9 cellular contexts compared by ENCODE assay signal in the genomic region with DNA sequence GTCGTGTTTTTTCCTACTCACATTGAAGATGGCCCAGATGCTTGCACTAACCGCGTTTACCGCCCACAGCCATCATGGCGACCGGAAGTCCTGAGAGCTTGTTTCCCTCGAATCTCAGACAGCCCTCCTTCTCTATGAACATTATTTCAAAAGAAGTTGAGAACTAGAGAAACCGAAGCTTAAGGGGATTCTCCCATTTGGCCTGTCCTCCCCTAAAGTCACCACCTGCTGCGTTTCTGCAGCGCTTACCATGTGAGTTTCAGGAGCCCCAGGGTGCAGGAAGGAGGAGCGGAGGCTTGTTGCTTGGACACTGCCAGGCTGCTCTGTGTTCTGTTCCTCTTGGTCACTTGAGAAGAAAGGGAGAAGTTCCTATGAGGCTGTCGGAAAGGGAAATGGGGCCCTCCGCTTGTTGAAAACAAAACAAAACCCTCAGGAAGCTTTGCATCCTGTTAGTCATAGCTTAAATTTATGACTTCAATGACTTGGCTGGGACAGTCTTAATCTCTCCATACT. TPM values are rescaled to one million over a fixed set of nuclear protein-coding genes. Genes with fewer than 3 reads are reported as not detected.
DNase-seq lines count a peak whose midpoint lies in the region; ATAC-seq, FAIRE-seq and TF ChIP-seq lines count a peak whose summit lies in the region.
"Had no signal": no experiment of that assay in that cellular context is flagged by ENCODE, and none has a peak within 500 bp of the region (broad histone marks: within the 10 kb centered on the region; RNA-seq: fewer than 3 reads in every experiment).

No MANE protein-coding gene starts in this region.

- H2BK5ac ChIP-seq in H9 (ENCODE audit: insufficient read length, low read length), result no peak overlapping the region

- H4K20me1 ChIP-seq in endothelial cell of umbilical vein (replicated peaks; ENCODE audit: control insufficient read depth, extremely low read depth, insufficient read depth, low read length) (no peaks in the 10 kb centered on the region), H9 (ENCODE audit: control insufficient read depth, insufficient read depth, insufficient read length) (no peaks in the 10 kb centered on the region)

- H4K91ac ChIP-seq in H9 (ENCODE audit: insufficient read length, low read depth, low read length), result no peak overlapping the region

- no peak overlapping the region for H3K18ac ChIP-seq in H9 (ENCODE audit: insufficient read length, low read depth, low read length)

- H3K9me3 Mint-ChIP-seq in activated CD4-positive, alpha-beta T cell treated with anti-CD3 and anti-CD28 coated beads, Interleukin-2, amount 10 ng/mL, durations not matched to agents 24 days and 14 days, result no peaks in the 10 kb centered on the region
- H3K9me3 Mint-ChIP-seq in osteocyte (ENCODE audit: unreplicated experiment) (no peaks in the 10 kb centered on the region), H9 (peaks cover 13 to 14% of the 10 kb centered on the region in 2 experiments; a peak in 4 of 5 replicates)

- no peak overlapping the region for H3K14ac ChIP-seq in H9 (ENCODE audit: insufficient read depth, low read length)

- H3K27me3 ChIP-seq in endothelial cell of umbilical vein (ENCODE audit: control insufficient read depth in 2 of 2, insufficient read depth in 2 of 2, low read length in 2 of 2), result no peaks in the 10 kb centered on the region
- no peaks in the 10 kb centered on the region for H3K27me3 ChIP-seq in H9 (ENCODE audit: insufficient read depth, low read length)

- no peaks in the 10 kb centered on the region for H3K27me3 Mint-ChIP-seq in activated CD4-positive, alpha-beta T cell treated with anti-CD3 and anti-CD28 coated beads, Interleukin-2, amount 10 ng/mL, durations not matched to agents 24 days and 14 days
- H3K27me3 Mint-ChIP-seq in osteocyte (ENCODE audit: unreplicated experiment) (no peaks in the 10 kb centered on the region), H9 (ENCODE audit: low read depth) (no peaks in the 10 kb centered on the region)

- TF ChIP-seq CTCF in endothelial cell of umbilical vein (IDR thresholded peaks at IDR 0.05; ENCODE audit: extremely low read depth in 1 of 2, insufficient read depth in 1 of 2, low read depth in 1 of 2, low read length in 2 of 2) (no peak), osteocyte (IDR thresholded peaks at IDR 0.05) (no peak), H9 (conservative IDR thresholded peaks at IDR 0.05) (no peak)

- TF ChIP-seq POLR2A in GM15510 (IDR thresholded peaks at IDR 0.05; ENCODE audit: borderline replicate concordance, extremely low read depth, insufficient read length), result peak; percentile 50
- TF ChIP-seq POLR2A in endothelial cell of umbilical vein (IDR thresholded peaks at IDR 0.05; ENCODE audit: low read depth, low read length), result peak; percentile 96

- H3K23me2 ChIP-seq in H9 (ENCODE audit: insufficient read length, low read depth, low read length, poor library complexity, severe bottlenecking), result no peaks in the 10 kb centered on the region

- no peak overlapping the region for H2BK20ac ChIP-seq in H9 (ENCODE audit: low read depth, low read length, poor library complexity, severe bottlenecking)

- peak overlapping the region; percentile 10 to 60 (median 51) for H3K4me3 ChIP-seq in endothelial cell of umbilical vein (replicated peaks in 1 of 3; ENCODE audit: insufficient read depth in 1 of 3, low read depth in 1 of 3, low read length in 3 of 3)

- peaks cover 0 to 15% of the 10 kb centered on the region in 2 experiments for H3K36me3 ChIP-seq in endothelial cell of umbilical vein (ENCODE audit: control insufficient read depth in 2 of 2, extremely low read depth in 1 of 2, insufficient read depth in 2 of 2, low read length in 2 of 2)

- intact Hi-C loops in activated CD4-positive, alpha-beta T cell treated with anti-CD3 and anti-CD28 coated beads, Interleukin-2, amount 10 ng/mL, durations not matched to agents 24 days and 14 days (cut with micrococcal nuclease), result loop anchor here (1.0 kb wide), 1 partner anchor 11 kb away; no protein-coding TSS in a partner anchor
- intact Hi-C loops in endothelial cell of umbilical vein (cut with micrococcal nuclease), result loop anchor here (1.0 to 2.0 kb wide), 4 partner anchors 9 to 127 kb away; a partner anchor contains a TSS

- no CpG with 5 or more reads among the region's 13 CpGs for WGBS in H9 (ENCODE audit: extremely low coverage, insufficient read length, low lambda C conversion rate)

- CTCF ChIA-PET in endothelial cell of umbilical vein (lab: Charles Lee), result interaction anchor here (0.6 to 2.2 kb wide), 5 partner anchors 9 to 65 kb away, joined by 3 to 31 read pairs (median 3); no protein-coding TSS in a partner anchor

- no peak overlapping the region for H3T11ph ChIP-seq in H9 (ENCODE audit: low read length)

- H3K4me1 Mint-ChIP-seq in activated CD4-positive, alpha-beta T cell treated with anti-CD3 and anti-CD28 coated beads, Interleukin-2, amount 10 ng/mL, durations not matched to agents 24 days and 14 days, result peaks cover 64% of the 10 kb centered on the region
- H3K4me1 Mint-ChIP-seq in osteocyte (ENCODE audit: unreplicated experiment), result peaks cover 31% of the 10 kb centered on the region
- H3K4me1 Mint-ChIP-seq in H9, result peaks cover 0 to 3% of the 10 kb centered on the region in 2 experiments; a peak in 2 of 4 replicates

- H2AFZ ChIP-seq in endothelial cell of umbilical vein (ENCODE audit: low read depth, low read length), result no peak overlapping the region
- no peak overlapping the region for H2AFZ ChIP-seq in H9 (ENCODE audit: low read length)

- H3K36me3 Mint-ChIP-seq in activated CD4-positive, alpha-beta T cell treated with anti-CD3 and anti-CD28 coated beads, Interleukin-2, amount 10 ng/mL, durations not matched to agents 24 days and 14 days (ENCODE audit: low read depth), result peaks cover 57% of the 10 kb centered on the region
- H3K36me3 Mint-ChIP-seq in osteocyte (ENCODE audit: unreplicated experiment), result peaks cover 14% of the 10 kb centered on the region
- H3K36me3 Mint-ChIP-seq in H9 (ENCODE audit: insufficient read depth in 1 of 3, low read depth in 3 of 3), result peaks cover 14 to 46% (median 21%) of the 10 kb centered on the region in 3 experiments

- POLR2A ChIA-PET in endothelial cell of umbilical vein (lab: Charles Lee), result interaction anchor here (0.6 to 1.5 kb wide), 4 partner anchors 10 to 45 kb away, joined by 3 to 11 read pairs (median 6); no protein-coding TSS in a partner anchor

- H2BK12ac ChIP-seq in H9 (ENCODE audit: insufficient read length, low read depth, low read length), result no peak overlapping the region

- H3K79me1 ChIP-seq in H9 (ENCODE audit: insufficient read depth, low read depth, low read length, poor library complexity, severe bottlenecking), result no peaks in the 10 kb centered on the region

- H2BK120ac ChIP-seq in H9 (ENCODE audit: low read depth, low read length, poor library complexity, severe bottlenecking), result no peak overlapping the region

- no peak overlapping the region for H4K8ac ChIP-seq in H9 (replicated peaks; ENCODE audit: insufficient read length, low read depth, low read length)

- H3K4me3 Mint-ChIP-seq in activated CD4-positive, alpha-beta T cell treated with anti-CD3 and anti-CD28 coated beads, Interleukin-2, amount 10 ng/mL, durations not matched to agents 24 days and 14 days, result peak overlapping the region; percentile 96
- H3K4me3 Mint-ChIP-seq in osteocyte (ENCODE audit: unreplicated experiment), result no peak overlapping the region
- no peak overlapping the region for H3K4me3 Mint-ChIP-seq in H9

- H3K4me2 ChIP-seq in endothelial cell of umbilical vein (ENCODE audit: insufficient read depth, low read length) (peak overlapping the region; percentile 100), H9 (ENCODE audit: insufficient read depth, insufficient read length, low read length) (no peak overlapping the region)

- FAIRE-seq in endothelial cell of umbilical vein (lab: Jason Lieb, UNC), result peak; percentile 87
- FAIRE-seq: H1 had no signal

- peak overlapping the region; percentile 80 for H3K27ac ChIP-seq in endothelial cell of umbilical vein (ENCODE audit: insufficient read depth, low read depth, low read length)
- H3K27ac ChIP-seq in H9 (ENCODE audit: insufficient read length, low read depth, low read length), result no peak overlapping the region

- H3K56ac ChIP-seq in H9 (ENCODE audit: insufficient read length, low read depth, low read length), result no peak overlapping the region

- H4K5ac ChIP-seq in H9 (ENCODE audit: insufficient read length, low read depth, low read length), result no peak overlapping the region

- H3K9ac ChIP-seq in endothelial cell of umbilical vein (replicated peaks; ENCODE audit: extremely low read depth, insufficient read depth, low read length) (peak overlapping the region; percentile 77), H9 (ENCODE audit: extremely low read depth, insufficient read length, low read length) (no peak overlapping the region)

- H2BK15ac ChIP-seq in H9 (ENCODE audit: low read depth, low read length), result no peak overlapping the region

- dilution Hi-C loops in endothelial cell of umbilical vein (cut with MboI; ENCODE audit: extremely low pct_ligation_motif_present, low sequenced_read_pairs), result no loop called here

- H2AK5ac ChIP-seq in H9 (ENCODE audit: insufficient read length, low read length), result no peak overlapping the region

- TSS peak; percentile 59 for BruUV-seq in endothelial cell of umbilical vein (replicated peaks; lab: Mats Ljungman, UMichigan)

- H3K4ac ChIP-seq in H9 (ENCODE audit: low read depth, low read length), result no peak overlapping the region

- peak overlapping the region; percentile 100 for H3K27ac Mint-ChIP-seq in activated CD4-positive, alpha-beta T cell treated with anti-CD3 and anti-CD28 coated beads, Interleukin-2, amount 10 ng/mL, durations not matched to agents 24 days and 14 days
- H3K27ac Mint-ChIP-seq in osteocyte (ENCODE audit: unreplicated experiment) (no peak overlapping the region), H9 (peak overlapping the region in 1 of 3 experiments; percentile 57; a peak in 1 of 7 replicates)

- H3K23ac ChIP-seq in H9 (ENCODE audit: insufficient read length, low read depth, low read length), result no peak overlapping the region

- ATAC-seq in HG03342 (IDR thresholded peaks at IDR 0.05; ENCODE audit: unreplicated experiment), result peak; percentile 66

- no peaks in the 10 kb centered on the region for H3K9me1 ChIP-seq in endothelial cell of umbilical vein (replicated peaks; ENCODE audit: control insufficient read depth, extremely low read depth, insufficient read depth, low read length)

- peak; percentile 92 for DNase-seq in activated CD4-positive, alpha-beta T cell treated with anti-CD3 and anti-CD28 coated beads, Interleukin-2, amount 10 ng/mL, durations not matched to agents 24 days and 14 days
- peak; percentile 97 for DNase-seq in endothelial cell of umbilical vein (ENCODE audit: low read depth, low spot score)
- peak; percentile 68 to 72 (median 69) for DNase-seq in stimulated activated CD4-positive, alpha-beta T cell treated with anti-CD3 and anti-CD28 coated beads, Interleukin-12 subunit alpha, Interleukin-12 subunit beta, amount 100 ng/mL, for 48 hours (ENCODE audit: low read depth in 2 of 3, low spot score in 1 of 3)
- no peak for DNase-seq in NCI-H82 treated with DMSO at 0.1 percent for 48 hours (lab: John Stamatoyannopoulos, UW; ENCODE audit: unreplicated experiment)
- no peak for DNase-seq in osteocyte (ENCODE audit: extremely low spot score, unreplicated experiment)
- no peak for DNase-seq in H9

- no peaks in the 10 kb centered on the region for H3K9me3 ChIP-seq in endothelial cell of umbilical vein (replicated peaks; ENCODE audit: control insufficient read depth, insufficient read depth, low read length)
- H3K9me3 ChIP-seq in H9 (ENCODE audit: control insufficient read depth, low read depth, low read length), result no peaks in the 10 kb centered on the region

- H3K79me2 ChIP-seq in endothelial cell of umbilical vein (ENCODE audit: control insufficient read depth, insufficient read depth, low read length), result peaks cover 42% of the 10 kb centered on the region
- H3K79me2 ChIP-seq in H9 (ENCODE audit: insufficient read depth, low read length), result no peaks in the 10 kb centered on the region

- H3K4me1 ChIP-seq in endothelial cell of umbilical vein (ENCODE audit: control insufficient read depth, extremely low read depth, insufficient read depth, low read length) (peaks cover 63% of the 10 kb centered on the region), H9 (ENCODE audit: insufficient read depth, low read length) (no peaks in the 10 kb centered on the region)

RNA-seq across cellular contexts. Expression of a gene that starts 6.2 kb away (rescaled TPM):
- 125 and 127 TPM in 2 replicates for total RNA-seq in activated CD4-positive, alpha-beta T cell treated with anti-CD3 and anti-CD28 coated beads, Interleukin-2, amount 10 ng/mL, durations not matched to agents 24 days and 14 days
- total RNA-seq in endothelial cell of umbilical vein, result 123 and 156 TPM in 2 replicates
- 57.3 and 64.6 TPM in 2 replicates for polyA plus RNA-seq in endothelial cell of umbilical vein
- 53.3 and 56.2 TPM in 2 replicates for polyA plus RNA-seq in endothelial cell of umbilical vein (2011; cell fraction: cytosol; rRNA removed)
- 398 and 519 TPM in 2 replicates for polyA plus RNA-seq in endothelial cell of umbilical vein (2011; cell fraction: nucleus; rRNA removed)
- polyA plus RNA-seq in endothelial cell of umbilical vein (2012), result 158 and 170 TPM in 2 replicates
- polyA minus RNA-seq in endothelial cell of umbilical vein, result 67.7 and 82.8 TPM in 2 replicates
- polyA minus RNA-seq in endothelial cell of umbilical vein (2011; cell fraction: cytosol; rRNA and poly(A)+ RNA removed), result 4.3 TPM
- 143 and 242 TPM in 2 replicates for polyA minus RNA-seq in endothelial cell of umbilical vein (2011; cell fraction: nucleus; rRNA and poly(A)+ RNA removed)
- total RNA-seq in osteocyte, result 36.4 and 38.0 TPM in 2 replicates
- total RNA-seq in H9 (2021), result 20.3 and 21.0 TPM in 2 replicates

RNA-seq across cellular contexts. Expression of a gene that starts 20.3 kb away (rescaled TPM):
- total RNA-seq in activated CD4-positive, alpha-beta T cell treated with anti-CD3 and anti-CD28 coated beads, Interleukin-2, amount 10 ng/mL, durations not matched to agents 24 days and 14 days, result 0.21 and 0.30 TPM in 2 replicates
- 0.39 and 1.5 TPM in 2 replicates for total RNA-seq in endothelial cell of umbilical vein
- polyA plus RNA-seq in endothelial cell of umbilical vein, result 0.12 and 0.38 TPM in 2 replicates
- polyA plus RNA-seq in endothelial cell of umbilical vein (2011; cell fraction: cytosol; rRNA removed), result 0.44 and 0.68 TPM in 2 replicates
- polyA plus RNA-seq in endothelial cell of umbilical vein (2011; cell fraction: nucleus; rRNA removed), result 0.24 and 0.34 TPM in 2 replicates
- polyA plus RNA-seq in endothelial cell of umbilical vein (2012), result 0.35 and 0.36 TPM in 2 replicates
- 1.1 TPM in 1 of 2 replicates, not detected in the other for polyA minus RNA-seq in endothelial cell of umbilical vein
- polyA minus RNA-seq in endothelial cell of umbilical vein (2011; cell fraction: cytosol; rRNA and poly(A)+ RNA removed), result 5.5 TPM
- 0.48 and 0.96 TPM in 2 replicates for polyA minus RNA-seq in endothelial cell of umbilical vein (2011; cell fraction: nucleus; rRNA and poly(A)+ RNA removed)
- 0.97 and 0.99 TPM in 2 replicates for total RNA-seq in osteocyte
- 20.2 and 20.3 TPM in 2 replicates for total RNA-seq in H9 (2021)

Comparison
In these comparisons a context has a peak if more than half of its experiments do, and no peak if none do; other contexts are left out.
1. DNase-seq: peak in activated CD4-positive, alpha-beta T cell treated with anti-CD3 and anti-CD28 coated beads, Interleukin-2, amount 10 ng/mL, durations not matched to agents 24 days and 14 days (single experiment), endothelial cell of umbilical vein (single experiment) and stimulated activated CD4-positive, alpha-beta T cell treated with anti-CD3 and anti-CD28 coated beads, Interleukin-12 subunit alpha, Interleukin-12 subunit beta, amount 100 ng/mL, for 48 hours (3 of 3); none in NCI-H82 treated with DMSO at 0.1 percent for 48 hours (single experiment), osteocyte (single experiment) and H9 (single experiment).